1 cellular context compared by ENCODE assay signal in genomic region chr15:71748327-71748726, GRCh38.
TF ChIP-seq lines count a peak whose summit lies in the region.

No MANE protein-coding gene starts in this region.

TF ChIP-seq in HEK293, 187 proteins besides CTCF, POLR2A, EP300 and RAD21 (continued from another document):
- no peak for TF ChIP-seq PATZ1 (tag by site-specific recombination; IDR thresholded peaks at IDR 0.05)
- TF ChIP-seq ZNF16 (tag by site-specific recombination; IDR thresholded peaks at IDR 0.05; ENCODE audit: low read depth): no peak
- TF ChIP-seq ZNF302 (tag by site-specific recombination; IDR thresholded peaks at IDR 0.05; ENCODE audit: low read depth): no peak
- TF ChIP-seq ZNF692 (tag by site-specific recombination; IDR thresholded peaks at IDR 0.05): no peak
